Comparison of ENCODE assay signal across 15 cellular contexts in the genomic region with DNA sequence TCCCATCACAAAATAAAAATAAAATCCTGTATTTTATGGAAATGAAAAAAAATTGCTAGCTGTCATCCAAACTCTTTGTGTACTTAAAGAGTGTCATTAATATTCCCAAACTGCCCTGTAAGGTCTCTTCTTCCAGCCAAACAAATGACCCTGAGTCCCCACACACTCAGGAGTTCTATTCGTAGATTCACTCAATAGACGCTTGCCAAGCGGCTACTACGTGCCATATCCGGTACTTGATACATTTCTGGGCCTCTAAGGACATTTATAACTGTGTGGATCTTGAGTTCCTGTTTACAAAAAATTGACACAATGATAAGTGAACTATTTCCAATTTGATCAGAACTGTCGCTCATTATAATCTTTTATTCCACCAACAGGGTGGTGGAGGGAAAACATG.
DNase-seq lines count a peak whose midpoint lies in the region; ATAC-seq and TF ChIP-seq lines count a peak whose summit lies in the region.
"Had no signal": no experiment of that assay in that cellular context is flagged by ENCODE, and none has a peak within 500 bp of the region (broad histone marks: within the 10 kb centered on the region; RNA-seq: fewer than 3 reads in every experiment).

No MANE protein-coding gene starts in this region.

- no peak overlapping the region for H3K9ac ChIP-seq in mesenchymal stem cell (ENCODE audit: low read length)

- peak overlapping the region in 1 of 2 experiments; percentile 37 for H3K18ac ChIP-seq in mesenchymal stem cell (ENCODE audit: low read depth in 1 of 2, low read length in 2 of 2)

- H3K4me1 ChIP-seq in mesenchymal stem cell (ENCODE audit: control insufficient read depth, insufficient read depth, low read depth, low read length) (peaks cover 1% of the 10 kb centered on the region), gastrocnemius medialis (peaks cover 18 to 22% of the 10 kb centered on the region in 2 donors)
- H3K4me1 ChIP-seq: A549 had no signal

- peak overlapping the region; percentile 77 to 92 for H2BK12ac ChIP-seq in mesenchymal stem cell (ENCODE audit: low read length in 2 of 2)

- no peak overlapping the region for H3K4me3 Mint-ChIP-seq in HFFc6
- H3K4me3 Mint-ChIP-seq in brain = no peak overlapping the region

- no peak overlapping the region for H2BK5ac ChIP-seq in mesenchymal stem cell (ENCODE audit: low read depth, low read length, poor library complexity, severe bottlenecking)

- 93% methylated on average over 4 of the region's 6 CpGs for WGBS in mesenchymal stem cell

- TF ChIP-seq CTCF in HFFc6 (IDR thresholded peaks at IDR 0.05) = no peak
- no peak for TF ChIP-seq CTCF in brain (conservative IDR thresholded peaks at IDR 0.05)
- no peak for TF ChIP-seq CTCF in gastrocnemius medialis (IDR thresholded peaks at IDR 0.05 in 4 of 5, conservative IDR thresholded peaks at IDR 0.05 in 1 of 5)
- no peak for TF ChIP-seq CTCF in GM10266 (IDR thresholded peaks at IDR 0.05; ENCODE audit: control insufficient read depth, insufficient read depth, low read depth, missing control alignments)

- in situ Hi-C loops in gastrocnemius medialis (cut with MboI; ENCODE audit: low sequenced_read_pairs in 4 of 4) = no loop called here

- peak overlapping the region; percentile 24 for H2AK5ac ChIP-seq in mesenchymal stem cell (ENCODE audit: low read length, severe bottlenecking)

- H3K27ac ChIP-seq in mesenchymal stem cell (ENCODE audit: low read length, poor library complexity, severe bottlenecking) (no peak overlapping the region), gastrocnemius medialis (peak overlapping the region; percentile 54 to 73 (median 66))
- H3K27ac ChIP-seq: A549, PC-9 had no signal

- peak; percentile 46 to 63 for ATAC-seq in gastrocnemius medialis
- ATAC-seq: A549, GM12878, K562 had no signal

- peak overlapping the region; percentile 64 for H2BK120ac ChIP-seq in mesenchymal stem cell (ENCODE audit: low read depth, low read length)

- peaks cover 4% of the 10 kb centered on the region; the same call in 1 of the 2 replicates for H3K36me3 Mint-ChIP-seq in HFFc6 (ENCODE audit: low read depth)
- H3K36me3 Mint-ChIP-seq in brain = no peaks in the 10 kb centered on the region

- no peak overlapping the region for H3K4me2 ChIP-seq in mesenchymal stem cell (ENCODE audit: low read length, poor library complexity, severe bottlenecking)
- H3K4me2 ChIP-seq: A549, PC-9 had no signal

- H2BK15ac ChIP-seq in mesenchymal stem cell (ENCODE audit: low read depth, poor library complexity, severe bottlenecking) = no peak overlapping the region

- H3K4me3 ChIP-seq in mesenchymal stem cell (ENCODE audit: insufficient read depth in 1 of 2, low read depth in 1 of 2, low read length in 2 of 2) (no peak overlapping the region), gastrocnemius medialis (no peak overlapping the region)
- H3K4me3 ChIP-seq: A549, GM12878, K562, PC-9 had no signal

- H3K9me3 Mint-ChIP-seq in HFFc6 (no peaks in the 10 kb centered on the region), brain (peaks cover 0 to 1% (median 0%) of the 10 kb centered on the region in 5 experiments)

- no peak overlapping the region for H2AFZ ChIP-seq in mesenchymal stem cell (ENCODE audit: low read depth, low read length)
- H2AFZ ChIP-seq: PC-9 had no signal

- H3K27ac Mint-ChIP-seq in HFFc6 (peak overlapping the region; percentile 5), brain (peak overlapping the region in 4 of 5 experiments; percentile 2 to 58 (median 53))

- no peaks in the 10 kb centered on the region for H3K9me3 ChIP-seq in mesenchymal stem cell (ENCODE audit: control insufficient read depth, low read length)
- H3K9me3 ChIP-seq in gastrocnemius medialis = no peaks in the 10 kb centered on the region
- H3K9me3 ChIP-seq: A549 had no signal

- no peaks in the 10 kb centered on the region for H3K27me3 Mint-ChIP-seq in HFFc6 (ENCODE audit: insufficient read depth)
- H3K27me3 Mint-ChIP-seq in brain = no peaks in the 10 kb centered on the region

- TF ChIP-seq POLR2A in gastrocnemius medialis (IDR thresholded peaks at IDR 0.05) = no peak

- H3K14ac ChIP-seq in mesenchymal stem cell (ENCODE audit: low read length in 2 of 2) = no peak overlapping the region

- no peak overlapping the region for H4K8ac ChIP-seq in mesenchymal stem cell (ENCODE audit: low read length)

- no peak overlapping the region for H4K91ac ChIP-seq in mesenchymal stem cell (ENCODE audit: low read length)

- H3K36me3 ChIP-seq in mesenchymal stem cell (ENCODE audit: control insufficient read depth in 1 of 2, insufficient read depth in 2 of 2, low read depth in 1 of 2, low read length in 2 of 2) (no peaks in the 10 kb centered on the region), gastrocnemius medialis (no peaks in the 10 kb centered on the region)

- no peak overlapping the region for H3K23ac ChIP-seq in mesenchymal stem cell (ENCODE audit: low read length in 2 of 2)

- H3K27me3 ChIP-seq in mesenchymal stem cell (ENCODE audit: control insufficient read depth in 1 of 2, insufficient read depth in 1 of 2, low read length in 2 of 2) = no peaks in the 10 kb centered on the region
- no peaks in the 10 kb centered on the region for H3K27me3 ChIP-seq in gastrocnemius medialis

- intact Hi-C loops in gastrocnemius medialis (cut with DNase I; ENCODE audit: low total_unique reads) = no loop called here

- no peak for DNase-seq in HFFc6
- no peak for DNase-seq in mesenchymal stem cell
- no peak for DNase-seq in gastrocnemius medialis
- no peak for DNase-seq in activated T-cell treated with anti-CD3 and anti-CD28 coated beads, Interleukin-2, amount 50 U/mL, for 48 hours
- DNase-seq in NCI-H1436 (lab: John Stamatoyannopoulos, UW) = no peak
- DNase-seq in NCI-H2029 treated with DMSO at 0.1 percent for 48 hours (lab: John Stamatoyannopoulos, UW) = no peak
- no peak for DNase-seq in GM10266 (ENCODE audit: extremely low spot score)
- DNase-seq: Calu3, NCI-H1092, NCI-H1694 treated with DMSO at 0.1 percent for 48 hours, PC-9 had no signal

- H3K4me1 Mint-ChIP-seq in HFFc6 (ENCODE audit: low read depth) (peaks cover 41% of the 10 kb centered on the region), brain (peaks cover 25% of the 10 kb centered on the region)

- H3K4ac ChIP-seq in mesenchymal stem cell (ENCODE audit: low read depth in 1 of 2, low read length in 2 of 2) = peak overlapping the region in 1 of 2 experiments; percentile 74

- peaks cover 8% of the 10 kb centered on the region for H3K79me1 ChIP-seq in mesenchymal stem cell (replicated peaks; ENCODE audit: low read length, poor library complexity, severe bottlenecking)
